Comparison of ENCODE assay signal across 8 cellular contexts in the genomic region with DNA sequence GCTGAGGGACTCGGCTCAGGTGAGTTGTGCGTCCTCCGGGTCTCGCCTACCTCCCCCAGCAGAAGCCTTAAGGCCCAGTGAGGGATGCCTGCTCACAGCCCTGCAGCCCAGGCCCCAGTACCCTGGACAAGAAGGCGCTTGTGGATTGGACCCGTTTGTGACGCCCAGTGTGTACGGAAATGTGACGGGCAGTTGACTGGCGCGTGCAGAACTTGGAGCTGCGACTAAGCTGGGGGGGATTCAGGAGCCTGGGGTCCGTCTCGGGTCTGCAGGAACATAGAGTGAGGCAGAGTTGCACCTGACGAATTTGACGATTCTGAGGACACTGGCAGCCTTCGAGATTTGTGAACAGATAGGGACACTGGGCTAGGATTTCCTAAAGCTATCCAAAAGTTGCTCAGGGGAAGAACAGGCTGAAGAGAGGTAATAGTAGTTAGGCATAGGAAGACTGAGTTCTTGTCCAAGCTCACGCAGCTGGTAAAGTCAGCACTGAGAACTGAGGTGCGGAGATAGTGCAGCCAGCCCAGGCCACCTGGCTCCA. TPM values are rescaled to one million over a fixed set of nuclear protein-coding genes. Genes with fewer than 3 reads are reported as not detected.
DNase-seq lines count a peak whose midpoint lies in the region; ATAC-seq and TF ChIP-seq lines count a peak whose summit lies in the region.

No MANE protein-coding gene starts in this region.

- H4K8ac ChIP-seq in IMR-90 (ENCODE audit: low read depth in 2 of 2, low read length in 2 of 2) = peak overlapping the region; percentile 23 to 78; a peak in 3 of 4 replicates

- peak overlapping the region; percentile 93 for H3K27ac Mint-ChIP-seq in CD4-positive, alpha-beta T cell
- H3K27ac Mint-ChIP-seq in nephron progenitor cell = peak overlapping the region; percentile 90

- peak overlapping the region; percentile 18; the same call in 1 of the 2 replicates for H2AK5ac ChIP-seq in IMR-90 (ENCODE audit: low read depth, low read length)

- H3K56ac ChIP-seq in IMR-90 (ENCODE audit: extremely low read depth, insufficient read depth, low read length) = no peak overlapping the region

- H3K36me3 ChIP-seq in IMR-90 (ENCODE audit: control insufficient read depth, insufficient read depth, low read length) (peaks cover 36% of the 10 kb centered on the region), colonic mucosa (peaks cover 15% of the 10 kb centered on the region)

- 0 out of 2 replicates have a peak overlapping the region, but pooled peaks have one; percentile 2 for H3K23ac ChIP-seq in IMR-90 (ENCODE audit: low read depth, low read length)

- ATAC-seq in CD4-positive, alpha-beta T cell (ENCODE audit: poor library complexity) = no peak
- ATAC-seq in IMR-90 (ENCODE audit: low read depth) (no peak; the same call in 1 of the 2 replicates), omental fat pad (ENCODE audit: low FRiP score) (no peak), GM19467 (IDR thresholded peaks at IDR 0.05; ENCODE audit: unreplicated experiment) (no peak)

- no peak overlapping the region for H2BK120ac ChIP-seq in IMR-90 (ENCODE audit: low read depth, low read length)

- peak overlapping the region; percentile 98 for H3K4me3 Mint-ChIP-seq in CD4-positive, alpha-beta T cell
- H3K4me3 Mint-ChIP-seq in nephron progenitor cell = peak overlapping the region; percentile 99

- no peak overlapping the region for H2BK5ac ChIP-seq in IMR-90 (ENCODE audit: low read depth, low read length, poor library complexity, severe bottlenecking)

- no peak for DNase-seq in CD4-positive, alpha-beta T cell
- DNase-seq in IMR-90 = no peak
- no peak for DNase-seq in colonic mucosa
- DNase-seq in nephron progenitor cell = no peak
- DNase-seq in NCI-H187 (lab: John Stamatoyannopoulos, UW) = no peak
- no peak for DNase-seq in omental fat pad (ENCODE audit: low spot score)
- DNase-seq in GOT3 (lab: John Stamatoyannopoulos, UW) = no peak

- H2AK9ac ChIP-seq in IMR-90 (replicated peaks; ENCODE audit: low read depth, low read length, poor library complexity) = peak overlapping the region; percentile 92

- H3K14ac ChIP-seq in IMR-90 (replicated peaks; ENCODE audit: low read depth, low read length) = peak overlapping the region; percentile 4; the same call in 1 of the 2 replicates

- H3K9ac ChIP-seq in IMR-90 (ENCODE audit: low read depth, low read length) (peak overlapping the region; percentile 10), colonic mucosa (ENCODE audit: low read depth in 2 of 2, low read length in 2 of 2) (peak overlapping the region; percentile 71 to 74)

- peak overlapping the region; percentile 60 for H3K4me3 ChIP-seq in IMR-90 (ENCODE audit: insufficient read depth, low read depth, low read length)
- peak overlapping the region; percentile 91 for H3K4me3 ChIP-seq in colonic mucosa

- POLR2A ChIA-PET in CD4-positive, alpha-beta T cell (lab: Charles Lee) = interaction anchor here (0.6 to 2.0 kb wide), 20 partner anchors 26 to 501 kb away, joined by 3 to 42 read pairs (median 4); a partner anchor contains a TSS
- POLR2A ChIA-PET in IMR-90 (lab: Charles Lee; ENCODE audit: unreplicated experiment) = no interaction called here

- peak overlapping the region; percentile 55 for H3K27ac ChIP-seq in CD4-positive, alpha-beta T cell (ENCODE audit: low read depth, low read length)
- H3K27ac ChIP-seq in IMR-90 (ENCODE audit: insufficient read depth, low read length) (peak overlapping the region; percentile 17; the same call in 1 of the 2 replicates), colonic mucosa (no peak overlapping the region)

- intact Hi-C loops in CD4-positive, alpha-beta T cell (cut with DNase I, micrococcal nuclease) = loop anchor here in 1 of 2 experiments (5.0 kb wide), 5 partner anchors 45 to 270 kb away; a partner anchor contains a TSS
- intact Hi-C loops in IMR-90 (cut with micrococcal nuclease) = loop anchor here (5.0 kb wide), 1 partner anchor 50 kb away; a partner anchor contains a TSS
- intact Hi-C loops in colonic mucosa (cut with DNase I) = no loop called here

- no peak for TF ChIP-seq RAD21 in IMR-90 (IDR thresholded peaks at IDR 0.05; ENCODE audit: low read length)

- peak overlapping the region; percentile 10; the same call in 1 of the 2 replicates for H3K4ac ChIP-seq in IMR-90 (ENCODE audit: low read depth, low read length)

- no peak for TF ChIP-seq POLR2A in IMR-90 (IDR thresholded peaks at IDR 0.05; ENCODE audit: low read depth, low read length)

- H3K9me3 Mint-ChIP-seq in CD4-positive, alpha-beta T cell = peaks cover 40% of the 10 kb centered on the region
- peaks cover 84% of the 10 kb centered on the region for H3K9me3 Mint-ChIP-seq in nephron progenitor cell

- no peak overlapping the region for H3K18ac ChIP-seq in IMR-90 (ENCODE audit: low read depth, low read length)

- dilution Hi-C loops in IMR-90 (cut with HindIII; ENCODE audit: low sequenced_read_pairs, unreplicated experiment) = no loop called here

- CTCF ChIA-PET in CD4-positive, alpha-beta T cell (lab: Charles Lee) = interaction anchor here (0.7 to 1.5 kb wide), 5 partner anchors 12 to 469 kb away, joined by 3 to 8 read pairs (median 3); a partner anchor contains a TSS
- CTCF ChIA-PET in IMR-90 (lab: Yijun Ruan, JAX) = no interaction called here

- in situ Hi-C loops in IMR-90 (cut with MboI; ENCODE audit: low sequenced_read_pairs) = no loop called here

- H2AFZ ChIP-seq in IMR-90 (replicated peaks; ENCODE audit: low read length, poor library complexity) = peak overlapping the region; percentile 97

- peak overlapping the region; percentile 17; the same call in 1 of the 2 replicates for H4K91ac ChIP-seq in IMR-90 (ENCODE audit: insufficient read depth, low read depth, low read length)

- no peak for TF ChIP-seq CTCF in CD4-positive, alpha-beta T cell (IDR thresholded peaks at IDR 0.05)
- no peak for TF ChIP-seq CTCF in IMR-90 (conservative IDR thresholded peaks at IDR 0.05; ENCODE audit: low read depth, low read length)
- TF ChIP-seq CTCF in colonic mucosa (IDR thresholded peaks at IDR 0.05) = no peak
- no peak for TF ChIP-seq CTCF in nephron progenitor cell (IDR thresholded peaks at IDR 0.05)
- TF ChIP-seq CTCF in omental fat pad (IDR thresholded peaks at IDR 0.05) = no peak

- no peak overlapping the region for H2BK15ac ChIP-seq in IMR-90 (ENCODE audit: low read depth, low read length)

- WGBS in IMR-90 (ENCODE audit: extremely low coverage in 2 of 2, insufficient read length in 1 of 2), 2 experiments = 2% methylated on average over 8 of the region's 19 CpGs; no CpG with 5 or more reads in 1 of the 2 experiments

- H3K4me1 ChIP-seq in IMR-90 (ENCODE audit: control insufficient read depth, insufficient read depth, low read length) = peaks cover 3% of the 10 kb centered on the region
- peaks cover 7% of the 10 kb centered on the region for H3K4me1 ChIP-seq in colonic mucosa

- H3K9me1 ChIP-seq in IMR-90 (ENCODE audit: insufficient read depth, low read length) = no peaks in the 10 kb centered on the region

- peaks cover 47% of the 10 kb centered on the region for H3K9me3 ChIP-seq in CD4-positive, alpha-beta T cell (ENCODE audit: control insufficient read depth, low read length)
- H3K9me3 ChIP-seq in IMR-90 (ENCODE audit: control insufficient read depth, insufficient read depth, low read length) (peaks cover 41% of the 10 kb centered on the region), colonic mucosa (peaks cover 12% of the 10 kb centered on the region)

- peaks cover 8% of the 10 kb centered on the region for H3K27me3 ChIP-seq in CD4-positive, alpha-beta T cell (ENCODE audit: control insufficient read depth, insufficient read depth, low read length)
- H3K27me3 ChIP-seq in IMR-90 (ENCODE audit: control insufficient read depth, insufficient read depth, low read length) (no peaks in the 10 kb centered on the region), colonic mucosa (no peaks in the 10 kb centered on the region)

- H3K4me2 ChIP-seq in IMR-90 (ENCODE audit: low read depth, low read length) = peak overlapping the region; percentile 92

- BruUV-seq in IMR-90 (replicated peaks; lab: Mats Ljungman, UMichigan) = no TSS peak

- H3K27me3 Mint-ChIP-seq in CD4-positive, alpha-beta T cell = peaks cover 14% of the 10 kb centered on the region
- peaks cover 43% of the 10 kb centered on the region for H3K27me3 Mint-ChIP-seq in nephron progenitor cell (ENCODE audit: low read depth, poor library complexity)

- H4K5ac ChIP-seq in IMR-90 (ENCODE audit: low read depth, low read length) = peak overlapping the region; percentile 18

- no peak overlapping the region for H2BK20ac ChIP-seq in IMR-90 (ENCODE audit: low read depth, low read length)

- peaks cover 41 to 45% of the 10 kb centered on the region in 2 experiments for H3K79me1 ChIP-seq in IMR-90 (ENCODE audit: low read depth in 1 of 2, low read length in 2 of 2)

- H3K36me3 Mint-ChIP-seq in CD4-positive, alpha-beta T cell (ENCODE audit: low read depth) = peaks cover 66% of the 10 kb centered on the region
- peaks cover 64% of the 10 kb centered on the region for H3K36me3 Mint-ChIP-seq in nephron progenitor cell (ENCODE audit: low read depth)

- no peaks in the 10 kb centered on the region for H4K20me1 ChIP-seq in IMR-90 (ENCODE audit: insufficient read depth, low read length)

- peaks cover 43% of the 10 kb centered on the region for H3K4me1 Mint-ChIP-seq in CD4-positive, alpha-beta T cell (ENCODE audit: low read depth)
- peaks cover 20% of the 10 kb centered on the region for H3K4me1 Mint-ChIP-seq in nephron progenitor cell

RNA-seq across cellular contexts. Expression of a gene that starts 0.5 kb away (rescaled TPM):
- 10 to 100 TPM; 11.4 to 11.6 TPM for total RNA-seq in CD4-positive, alpha-beta T cell
- total RNA-seq in IMR-90 (2012; rRNA removed) (13.9 and 14.7 TPM in 2 replicates), colonic mucosa (1 to 10 TPM; 4.7 to 5.9 TPM), omental fat pad (10 to 100 TPM in 1 of 4 donors, 1 to 10 TPM in 3; 7.3 to 22.2 (median 8.1) TPM)
- 2.6 and 3.3 TPM in 2 replicates for polyA plus RNA-seq in IMR-90 (2012; rRNA removed)
- polyA plus RNA-seq in IMR-90 (2012; cell fraction: cytosol; rRNA removed) = 0.91 and 1.9 TPM in 2 replicates
- polyA plus RNA-seq in IMR-90 (2012; cell fraction: nucleus; rRNA removed; ENCODE audit: low replicate concordance) = 2.1 and 3.2 TPM in 2 replicates

RNA-seq across cellular contexts. Expression of a gene that starts 13.6 kb away (rescaled TPM):
- not detected for total RNA-seq in CD4-positive, alpha-beta T cell
- total RNA-seq in IMR-90 (2012; rRNA removed) (not detected in 2 replicates), colonic mucosa (not detected), omental fat pad (not detected)
- polyA plus RNA-seq in IMR-90 (2012; rRNA removed) = not detected in 2 replicates
- not detected in 2 replicates for polyA plus RNA-seq in IMR-90 (2012; cell fraction: cytosol; rRNA removed)
- polyA plus RNA-seq in IMR-90 (2012; cell fraction: nucleus; rRNA removed; ENCODE audit: low replicate concordance) = not detected in 2 replicates

RNA-seq across cellular contexts. Expression of a gene that starts 26.7 kb away (rescaled TPM):
- 10 to 100 TPM; 16.9 to 18.0 TPM for total RNA-seq in CD4-positive, alpha-beta T cell
- total RNA-seq in IMR-90 (2012; rRNA removed) (1.9 and 2.9 TPM in 2 replicates), colonic mucosa (1 to 10 TPM in 1 of 2 donors, under 1 TPM in 1; 0.67 to 2.0 TPM), omental fat pad (1 to 10 TPM; 1.4 to 4.4 (median 2.8) TPM)
- 1.5 and 2.2 TPM in 2 replicates for polyA plus RNA-seq in IMR-90 (2012; rRNA removed)
- polyA plus RNA-seq in IMR-90 (2012; cell fraction: cytosol; rRNA removed) = 0.36 and 0.40 TPM in 2 replicates
- 3.4 and 16.3 TPM in 2 replicates for polyA plus RNA-seq in IMR-90 (2012; cell fraction: nucleus; rRNA removed; ENCODE audit: low replicate concordance)

RNA-seq across cellular contexts. Expression of a gene that starts 45.1 kb away (rescaled TPM):
- total RNA-seq in CD4-positive, alpha-beta T cell = 10 to 100 TPM; 12.3 to 12.4 TPM
- total RNA-seq in IMR-90 (2012; rRNA removed) = 13.3 and 14.9 TPM in 2 replicates
- polyA plus RNA-seq in IMR-90 (2012; rRNA removed) = 3.1 and 4.1 TPM in 2 replicates
- polyA plus RNA-seq in IMR-90 (2012; cell fraction: cytosol; rRNA removed) = 1.4 and 1.7 TPM in 2 replicates
- polyA plus RNA-seq in IMR-90 (2012; cell fraction: nucleus; rRNA removed; ENCODE audit: low replicate concordance) = 4.6 and 14.0 TPM in 2 replicates
- 1 to 10 TPM; 2.9 TPM for total RNA-seq in colonic mucosa
- total RNA-seq in omental fat pad = 10 to 100 TPM in 1 of 4 donors, 1 to 10 TPM in 3; 3.0 to 10.2 (median 6.3) TPM

RNA-seq across cellular contexts. Expression of a gene that starts 49.3 kb away (rescaled TPM):
- 10 to 100 TPM; 29.3 to 30.5 TPM for total RNA-seq in CD4-positive, alpha-beta T cell
- total RNA-seq in IMR-90 (2012; rRNA removed) = 9.2 and 13.1 TPM in 2 replicates
- 6.5 and 8.7 TPM in 2 replicates for polyA plus RNA-seq in IMR-90 (2012; rRNA removed)
- 2.3 and 4.9 TPM in 2 replicates for polyA plus RNA-seq in IMR-90 (2012; cell fraction: cytosol; rRNA removed)
- 6.5 and 30.2 TPM in 2 replicates for polyA plus RNA-seq in IMR-90 (2012; cell fraction: nucleus; rRNA removed; ENCODE audit: low replicate concordance)
- total RNA-seq in colonic mucosa = 1 to 10 TPM; 6.0 to 6.1 TPM
- total RNA-seq in omental fat pad = 10 to 100 TPM in 1 of 4 donors, 1 to 10 TPM in 3; 5.3 to 15.0 (median 9.2) TPM
